25 cellular contexts compared by ENCODE assay signal in the genomic region with DNA sequence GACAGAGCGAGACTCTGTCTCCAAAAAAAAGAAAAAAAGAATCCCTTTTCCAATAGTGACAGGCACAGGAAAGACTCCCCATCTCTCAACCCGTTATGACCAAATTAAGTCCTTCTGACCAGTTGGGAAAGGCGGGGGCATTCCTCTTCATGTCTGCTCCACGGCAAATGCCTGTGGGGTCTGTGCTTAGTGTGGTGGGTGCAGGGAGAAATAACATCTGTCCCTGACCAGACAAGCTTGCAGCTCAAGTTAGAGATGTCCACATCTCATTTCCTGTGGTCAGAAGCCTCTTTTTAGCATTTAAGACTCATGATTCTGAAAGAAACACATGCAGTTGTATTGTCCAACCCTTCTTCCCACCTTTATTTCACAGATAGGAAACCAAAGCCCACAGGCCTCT. TPM values are rescaled to one million over a fixed set of nuclear protein-coding genes. Genes with fewer than 3 reads are reported as not detected.
DNase-seq lines count a peak whose midpoint lies in the region; ATAC-seq, FAIRE-seq and TF ChIP-seq lines count a peak whose summit lies in the region.
"Had no signal": no experiment of that assay in that cellular context is flagged by ENCODE, and none has a peak within 500 bp of the region (broad histone marks: within the 10 kb centered on the region; RNA-seq: fewer than 3 reads in every experiment).

No MANE protein-coding gene starts in this region.

- H3K36me3 ChIP-seq in small intestine (ENCODE audit: control insufficient read depth in 2 of 2, insufficient read depth in 2 of 2, low read length in 2 of 2) (no peaks in the 10 kb centered on the region), left ventricle myocardium inferior (no peaks in the 10 kb centered on the region)
- H3K36me3 ChIP-seq: BLaER1 had no signal

- ATAC-seq in GM19025 (IDR thresholded peaks at IDR 0.05; ENCODE audit: low read depth, unreplicated experiment) (peak; percentile 41), HG02852 (IDR thresholded peaks at IDR 0.05; ENCODE audit: unreplicated experiment) (peak; percentile 34)
- ATAC-seq: K562 had no signal

- H3K27me3 ChIP-seq in small intestine (ENCODE audit: control insufficient read depth in 2 of 2, insufficient read depth in 2 of 2, low read length in 2 of 2), result no peaks in the 10 kb centered on the region
- H3K27me3 ChIP-seq in left ventricle myocardium inferior (ENCODE audit: low read depth), result no peaks in the 10 kb centered on the region
- H3K27me3 ChIP-seq: BLaER1 had no signal

- H3K27ac ChIP-seq in small intestine (ENCODE audit: low read depth in 1 of 2, low read length in 1 of 2) (no peak overlapping the region), left ventricle myocardium inferior (replicated peaks) (no peak overlapping the region)
- H3K27ac ChIP-seq: 22Rv1, BLaER1, HL-60 had no signal

- TF ChIP-seq CTCF in GM12865 (IDR thresholded peaks at IDR 0.05; ENCODE audit: insufficient read depth, low read depth, low read length, missing control alignments) (no peak), mesothelial cell of epicardium (IDR thresholded peaks at IDR 0.05; ENCODE audit: unreplicated experiment) (no peak), left ventricle myocardium inferior (IDR thresholded peaks at IDR 0.05; ENCODE audit: borderline replicate concordance) (no peak)

- FAIRE-seq in small intestine (lab: Jason Lieb, UNC), result no peak
- FAIRE-seq: GM19239, H1, K562 had no signal

- peak; percentile 24 for DNase-seq in GM12865 (ENCODE audit: low read depth)
- DNase-seq in myocyte (ENCODE audit: low read depth), result peak; percentile 80
- DNase-seq in mesothelial cell of epicardium (ENCODE audit: low spot score in 2 of 2, unreplicated experiment in 2 of 2), result no peak
- no peak for DNase-seq in central memory CD4-positive, alpha-beta T cell
- no peak for DNase-seq in small intestine
- DNase-seq in left ventricle myocardium inferior, result no peak
- DNase-seq: CD4-positive, alpha-beta memory T cell; DMS153; DMS79; GDM1; H9; IMR-90 had no signal

- H3K9me3 ChIP-seq in small intestine (ENCODE audit: control insufficient read depth, low read depth), result no peaks in the 10 kb centered on the region
- peaks cover 4% of the 10 kb centered on the region for H3K9me3 ChIP-seq in left ventricle myocardium inferior (replicated peaks)
- H3K9me3 ChIP-seq: BLaER1 had no signal

- H3K27me3 Mint-ChIP-seq in mesothelial cell of epicardium (ENCODE audit: low read depth), result no peaks in the 10 kb centered on the region

- no peak overlapping the region for H3K27ac Mint-ChIP-seq in mesothelial cell of epicardium
- H3K27ac Mint-ChIP-seq: CD4-positive, alpha-beta memory T cell; H9 had no signal

- H3K4me1 ChIP-seq in small intestine (ENCODE audit: control insufficient read depth in 2 of 2, insufficient read depth in 1 of 2, low read depth in 1 of 2, low read length in 1 of 2) (no peaks in the 10 kb centered on the region), left ventricle myocardium inferior (no peaks in the 10 kb centered on the region)
- H3K4me1 ChIP-seq: BLaER1 had no signal

- H3K9me3 Mint-ChIP-seq in mesothelial cell of epicardium, result peaks cover 4% of the 10 kb centered on the region
- H3K9me3 Mint-ChIP-seq: H9 had no signal

- WGBS in small intestine, 3 donors, result 90 to 96% (median 95%) methylated on average over 4 of the region's 4 CpGs

- H3K4me3 ChIP-seq in GM12865 (ENCODE audit: low read depth, low read length) (no peak overlapping the region), small intestine (ENCODE audit: low read depth in 1 of 2, low read length in 2 of 2) (no peak overlapping the region), left ventricle myocardium inferior (no peak overlapping the region)
- H3K4me3 ChIP-seq: BLaER1, K562 had no signal

- no peak overlapping the region for H3K4me3 Mint-ChIP-seq in mesothelial cell of epicardium
- H3K4me3 Mint-ChIP-seq: CD14-positive monocyte; CD4-positive, alpha-beta memory T cell; H9 had no signal

- no peaks in the 10 kb centered on the region for H3K36me3 Mint-ChIP-seq in mesothelial cell of epicardium
- H3K36me3 Mint-ChIP-seq: CD14-positive monocyte; CD4-positive, alpha-beta memory T cell had no signal

- intact Hi-C loops in left ventricle myocardium inferior (cut with micrococcal nuclease), result no loop called here

- H3K4me1 Mint-ChIP-seq in mesothelial cell of epicardium, result peaks cover 4% of the 10 kb centered on the region
- H3K4me1 Mint-ChIP-seq: CD14-positive monocyte; CD4-positive, alpha-beta memory T cell had no signal

RNA-seq across cellular contexts. Expression of a gene that starts 16.2 kb away (rescaled TPM):
- total RNA-seq in myocyte (2.8 and 6.7 TPM in 2 replicates), mesothelial cell of epicardium (not detected in 3 replicates), left ventricle myocardium inferior (2.8 TPM)
- polyA plus RNA-seq in myocyte (2012), result 2.9 TPM
- 1 to 10 TPM in 1 of 3 donors, not detected in 2; 5.0 TPM for polyA plus RNA-seq in small intestine
- total RNA-seq: A673; CD4-positive, alpha-beta memory T cell; Daoy; H1; H9; HT1080; IMR-90; K562 had no signal
- polyA plus RNA-seq: AG04450; CD14-positive monocyte; CD4-positive, alpha-beta memory T cell; H1; IMR-90; K562 had no signal

RNA-seq across cellular contexts. Expression of a gene that starts 34.6 kb away (rescaled TPM):
- 20.1 and 25.6 TPM in 2 replicates for total RNA-seq in myocyte
- 11.4 TPM for polyA plus RNA-seq in myocyte (2012)
- 1.9 to 2.3 TPM (median 2.2 TPM) in 3 replicates for total RNA-seq in mesothelial cell of epicardium
- 1 to 10 TPM in 2 of 3 donors, under 1 TPM in 1; 0.89 to 5.4 (median 1.4) TPM for polyA plus RNA-seq in small intestine
- total RNA-seq in left ventricle myocardium inferior, result 9.8 TPM
- total RNA-seq: HT1080 had no signal

RNA-seq across cellular contexts. Expression of a gene that starts 46.5 kb away (rescaled TPM):
- total RNA-seq in myocyte (3.5 and 4.2 TPM in 2 replicates), mesothelial cell of epicardium (3.4 to 3.5 TPM (median 3.5 TPM) in 3 replicates), left ventricle myocardium inferior (512 TPM)
- 8.4 TPM for polyA plus RNA-seq in myocyte (2012)
- 1 to 10 TPM; 1.8 to 8.6 (median 2.0) TPM for polyA plus RNA-seq in small intestine
- total RNA-seq: K562 had no signal

RNA-seq across cellular contexts. Expression of a gene that starts 54.5 kb away (rescaled TPM):
- total RNA-seq in myocyte (0.21 and 2.2 TPM in 2 replicates), mesothelial cell of epicardium (0.18 to 0.38 TPM in 2 of 3 replicates, not detected in the other), left ventricle myocardium inferior (not detected)
- 0.24 TPM for polyA plus RNA-seq in myocyte (2012)
- under 1 TPM in 2 of 3 donors, not detected in 1; 0.21 to 0.27 TPM for polyA plus RNA-seq in small intestine
- total RNA-seq: A673, Daoy, H1, H9, HT1080, IMR-90 had no signal
- polyA plus RNA-seq: AG04450, IMR-90 had no signal

Comparison
In these comparisons a context has a peak if more than half of its experiments do, and no peak if none do; other contexts are left out.
1. DNase-seq: peak in GM12865 (single experiment) and myocyte (single experiment); none in mesothelial cell of epicardium (0 of 2), central memory CD4-positive, alpha-beta T cell (single experiment), small intestine (single experiment) and left ventricle myocardium inferior (single experiment).
2. RNA of a gene that starts 46.5 kb away (total RNA-seq): 512 TPM in left ventricle myocardium inferior (single experiment); 3.5 to 4.2 TPM in myocyte and 3.4 to 3.5 TPM in mesothelial cell of epicardium; every median in the first group is over 10 times any median in the second.